In the genomic region with DNA sequence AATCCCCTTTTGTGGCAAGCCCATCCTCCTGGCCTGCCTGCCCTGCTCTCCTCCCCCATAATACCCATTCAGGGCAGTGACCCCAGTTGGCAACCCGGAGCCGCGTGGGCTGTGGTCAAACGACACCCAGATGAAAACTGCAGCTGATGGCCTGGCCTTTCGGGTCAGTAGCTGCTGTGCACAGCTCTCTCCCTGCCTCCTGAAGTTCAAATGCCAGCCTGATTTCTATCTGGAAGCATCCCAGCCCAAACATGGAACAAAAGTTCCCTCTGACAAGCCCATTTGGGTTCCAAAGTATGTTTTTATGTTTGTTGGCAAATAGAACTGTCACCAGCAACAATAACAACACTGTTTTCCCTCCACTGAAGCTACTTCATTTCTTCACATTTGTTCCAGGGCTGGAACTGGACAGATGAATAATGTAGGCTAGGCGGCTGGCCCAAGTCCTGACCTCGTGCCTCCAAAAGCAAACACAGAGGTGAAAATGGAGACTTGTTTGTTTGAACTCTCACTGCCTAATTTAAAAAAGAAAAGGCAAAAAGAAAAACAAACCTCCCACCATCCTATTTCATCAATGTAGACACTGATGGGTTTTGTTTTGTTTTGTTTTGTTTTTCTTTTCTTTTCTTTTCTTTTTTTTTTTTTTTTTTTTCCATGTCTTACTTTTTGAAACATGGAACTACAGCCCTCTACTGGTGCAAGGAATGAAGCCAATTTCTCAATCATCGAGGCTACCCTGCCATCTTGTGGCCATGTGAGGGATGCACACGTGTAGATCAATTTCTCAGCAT, we compare ENCODE assay signal across 8 cellular contexts.
DNase-seq lines count a peak whose midpoint lies in the region; ATAC-seq and TF ChIP-seq lines count a peak whose summit lies in the region.

No MANE protein-coding gene starts in this region.

- in situ Hi-C loops in astrocyte of the cerebellum (cut with HindIII; ENCODE audit: low sequenced_read_pairs): no loop called here

- peak; percentile 32 for DNase-seq in NCI-H2029 treated with DMSO at 0.1 percent for 48 hours (lab: John Stamatoyannopoulos, UW)
- peak; percentile 77 for DNase-seq in T1000 (lab: John Stamatoyannopoulos, UW)
- peak; percentile 92 for DNase-seq in astrocyte of the cerebellum (ENCODE audit: low read depth)
- peak; percentile 69 to 93 for DNase-seq in hippocampal formation (lab: John Stamatoyannopoulos, UW)
- DNase-seq in skeletal muscle cell (ENCODE audit: low read depth): peak; percentile 67

- no peak overlapping the region for H3K4me3 ChIP-seq in astrocyte of the cerebellum (ENCODE audit: low read depth, low read length)
- H3K4me3 ChIP-seq in skeletal muscle cell (ENCODE audit: low read depth, low read length): no peak overlapping the region

- ATAC-seq in HG02938 (IDR thresholded peaks at IDR 0.05; ENCODE audit: unreplicated experiment) (peak; percentile 93), GM21360 (IDR thresholded peaks at IDR 0.05; ENCODE audit: unreplicated experiment) (no peak)

- peak; percentile 92 for TF ChIP-seq CTCF in GM12873 (IDR thresholded peaks at IDR 0.05; ENCODE audit: insufficient read depth, low read depth, low read length, missing control alignments)
- TF ChIP-seq CTCF in astrocyte of the cerebellum (IDR thresholded peaks at IDR 0.05; ENCODE audit: low read depth, low read length, missing control alignments): peak; percentile 92

Comparison
In these comparisons a context has a peak if more than half of its experiments do, and no peak if none do; other contexts are left out.
1. DNase-seq: peak in every context shown above with its lines; median percentile 92 in astrocyte of the cerebellum; 81 in hippocampal formation; 77 in T1000; 67 in skeletal muscle cell; 32 in NCI-H2029 treated with DMSO at 0.1 percent for 48 hours.